Comparison of ENCODE assay signal across 8 cellular contexts in the genomic region with DNA sequence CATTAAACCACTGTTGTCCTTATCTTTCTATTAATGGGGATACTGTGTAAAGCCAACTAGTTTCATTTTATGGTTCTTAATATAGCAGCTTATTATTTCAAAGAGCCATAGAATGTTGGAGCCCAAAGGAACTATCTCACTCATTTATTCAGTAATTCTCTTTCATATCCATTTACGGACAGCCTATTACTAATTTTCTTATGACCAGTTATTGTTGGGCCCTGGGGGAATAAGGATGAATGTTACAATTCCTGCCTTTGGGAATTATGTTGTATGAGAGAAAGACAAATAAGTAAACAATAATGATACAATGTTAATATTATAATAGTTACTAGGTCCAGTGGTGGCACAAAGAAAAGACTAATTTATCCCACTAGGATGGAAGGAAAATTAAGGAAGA.
"Had no signal": no experiment of that assay in that cellular context is flagged by ENCODE, and none has a peak within 500 bp of the region (broad histone marks: within the 10 kb centered on the region; RNA-seq: fewer than 3 reads in every experiment).

No MANE protein-coding gene starts in this region.

- ATAC-seq: GM23338 had no signal

- FAIRE-seq: H1, H54, HTR-8/SVneo had no signal

- H2AFZ ChIP-seq: GM23338 had no signal

- H3K9ac ChIP-seq: KMS-11 had no signal

- H3K27ac ChIP-seq: KMS-11 had no signal

- DNase-seq: H9, HCEC 1CT, KBM-7 had no signal

- H3K4me3 ChIP-seq: GM23338 had no signal

- H3K4me2 ChIP-seq: GM23338, KMS-11 had no signal
